8 cellular contexts compared by ENCODE assay signal in the genomic region with DNA sequence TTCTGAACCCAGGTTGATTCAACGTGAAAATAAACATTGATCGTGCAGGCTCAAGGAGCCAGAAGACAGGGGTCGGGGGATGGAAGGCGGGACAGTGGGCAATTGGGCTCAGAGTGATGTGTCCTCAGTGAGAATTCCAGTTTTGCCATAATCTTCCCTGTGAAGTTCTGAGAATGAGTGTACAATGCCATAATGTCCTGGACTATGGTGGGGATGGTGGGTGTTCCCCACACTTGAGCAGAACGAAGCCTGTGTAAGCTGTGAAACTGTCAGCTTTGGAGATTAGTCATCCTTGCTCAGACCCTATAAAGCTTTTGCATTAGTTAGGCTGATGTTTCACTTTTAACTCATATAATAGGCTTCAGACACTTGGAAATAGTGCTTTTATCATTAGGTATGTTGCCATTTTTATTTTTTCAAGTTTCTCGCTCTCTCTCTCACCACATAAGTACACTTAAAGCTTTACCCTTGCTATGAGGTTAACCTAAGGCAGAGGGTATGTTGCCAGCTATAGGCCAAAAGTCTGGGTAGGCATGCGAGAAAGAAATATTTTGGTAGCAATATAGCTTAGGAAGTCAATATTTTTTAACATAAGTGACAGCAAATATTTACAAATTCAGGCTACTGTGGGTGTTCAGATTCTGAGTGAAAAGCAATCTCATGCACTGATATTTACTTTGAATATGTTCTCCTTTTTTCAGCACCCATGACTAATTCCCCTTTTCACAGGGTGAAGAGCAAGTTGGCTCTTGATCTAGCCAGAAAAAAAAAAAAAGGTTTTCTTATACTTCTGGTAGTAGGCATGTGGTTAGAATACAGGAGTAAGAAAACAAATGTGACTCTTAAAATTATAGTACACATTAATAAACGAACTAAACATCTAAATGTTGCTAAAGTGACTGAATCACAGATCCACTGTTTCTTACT. TPM values are rescaled to one million over a fixed set of nuclear protein-coding genes. Genes with fewer than 3 reads are reported as not detected.
DNase-seq lines count a peak whose midpoint lies in the region; ATAC-seq and TF ChIP-seq lines count a peak whose summit lies in the region.

No MANE protein-coding gene starts in this region.

- H3K36me3 Mint-ChIP-seq in T-helper 2 cell treated with Interferon-gamma antibody and Interleukin-4, amounts not matched to agents 5 μg/mL and 100 μg/mL, for 36 hours (ENCODE audit: low read depth), result no peaks in the 10 kb centered on the region
- H3K36me3 Mint-ChIP-seq in natural killer cell, result no peaks in the 10 kb centered on the region

- peaks cover 6% of the 10 kb centered on the region for H3K9me3 Mint-ChIP-seq in T-helper 2 cell treated with Interferon-gamma antibody and Interleukin-4, amounts not matched to agents 5 μg/mL and 100 μg/mL, for 36 hours
- no peaks in the 10 kb centered on the region for H3K9me3 Mint-ChIP-seq in natural killer cell

- peaks cover 38% of the 10 kb centered on the region for H3K4me1 Mint-ChIP-seq in T-helper 2 cell treated with Interferon-gamma antibody and Interleukin-4, amounts not matched to agents 5 μg/mL and 100 μg/mL, for 36 hours (ENCODE audit: low read depth)
- peaks cover 67 to 68% of the 10 kb centered on the region in 2 donors for H3K4me1 Mint-ChIP-seq in natural killer cell

- H3K4me3 Mint-ChIP-seq in T-helper 2 cell treated with Interferon-gamma antibody and Interleukin-4, amounts not matched to agents 5 μg/mL and 100 μg/mL, for 36 hours, result peak overlapping the region; percentile 58
- H3K4me3 Mint-ChIP-seq in natural killer cell, result peak overlapping the region; percentile 68

- no peak for TF ChIP-seq CTCF in natural killer cell (IDR thresholded peaks at IDR 0.05)

- CTCF ChIA-PET in HEK293T (lab: Yijun Ruan, JAX), result interaction anchor here (1.0 kb wide), 1 partner anchor 210 kb away, joined by 3 read pairs; no protein-coding TSS in a partner anchor

- intact Hi-C loops in natural killer cell (cut with micrococcal nuclease), result loop anchor here (1.0 to 5.0 kb wide), 6 partner anchors 8 to 47 kb away; partner anchors contain the start of gene CDC42EP3

- peak; percentile 29 for DNase-seq in stimulated activated naive CD4-positive, alpha-beta T cell treated with Interleukin-2 at 50 U/mL for 16 hours (lab: John Stamatoyannopoulos, UW)
- no peak for DNase-seq in stimulated activated naive CD4-positive, alpha-beta T cell (lab: John Stamatoyannopoulos, UW)
- peak; percentile 29 for DNase-seq in T-helper 2 cell treated with Interferon-gamma antibody and Interleukin-4, amounts not matched to agents 5 μg/mL and 100 μg/mL, for 36 hours (ENCODE audit: low spot score)
- DNase-seq in natural killer cell (no peak), HEK293T (ENCODE audit: extremely low spot score) (no peak), retina (no peak), NCI-H748 (lab: John Stamatoyannopoulos, UW; ENCODE audit: unreplicated experiment) (no peak)

- peaks cover 3% of the 10 kb centered on the region for H3K27me3 Mint-ChIP-seq in T-helper 2 cell treated with Interferon-gamma antibody and Interleukin-4, amounts not matched to agents 5 μg/mL and 100 μg/mL, for 36 hours (ENCODE audit: low read depth)
- H3K27me3 Mint-ChIP-seq in natural killer cell (ENCODE audit: low read depth in 2 of 2), result no peaks in the 10 kb centered on the region

- POLR2A ChIA-PET in HEK293T (lab: Yijun Ruan, JAX), result no interaction called here

- peak; percentile 90 for ATAC-seq in HG02885 (IDR thresholded peaks at IDR 0.05; ENCODE audit: poor library complexity, unreplicated experiment)
- ATAC-seq in natural killer cell, result peak; percentile 83 to 90 (median 83)

- H3K27ac Mint-ChIP-seq in T-helper 2 cell treated with Interferon-gamma antibody and Interleukin-4, amounts not matched to agents 5 μg/mL and 100 μg/mL, for 36 hours, result peak overlapping the region; percentile 76
- H3K27ac Mint-ChIP-seq in natural killer cell, result peak overlapping the region; percentile 90 to 92

TF ChIP-seq in HEK293T, 16 proteins besides CTCF, POLR2A, EP300 and RAD21:
- no peak for TF ChIP-seq L3MBTL2 (conservative IDR thresholded peaks at IDR 0.05)
- TF ChIP-seq TARDBP (IDR thresholded peaks at IDR 0.05), result no peak
- no peak for TF ChIP-seq ZNF384 (IDR thresholded peaks at IDR 0.05)
- TF ChIP-seq FOXM1 (IDR thresholded peaks at IDR 0.05; ENCODE audit: borderline replicate concordance), result no peak
- TF ChIP-seq LEF1 (IDR thresholded peaks at IDR 0.05; ENCODE audit: borderline replicate concordance), result no peak
- TF ChIP-seq SP1 (IDR thresholded peaks at IDR 0.05), result no peak
- no peak for TF ChIP-seq CTBP1 (IDR thresholded peaks at IDR 0.05; ENCODE audit: borderline replicate concordance)
- no peak for TF ChIP-seq NFRKB (IDR thresholded peaks at IDR 0.05)
- TF ChIP-seq FOXK2 (IDR thresholded peaks at IDR 0.05), result no peak
- no peak for TF ChIP-seq PKNOX1 (IDR thresholded peaks at IDR 0.05)
- TF ChIP-seq HDGF (IDR thresholded peaks at IDR 0.05; ENCODE audit: borderline replicate concordance), result no peak
- no peak for TF ChIP-seq ELF4 (IDR thresholded peaks at IDR 0.05)
- TF ChIP-seq ARNT (IDR thresholded peaks at IDR 0.05), result no peak

RNA-seq across cellular contexts. Expression of gene CDC42EP3, which starts 47.2 kb away (rescaled TPM):
- total RNA-seq in natural killer cell, result 100 to 1,000 TPM in 1 of 3 donors, 10 to 100 TPM in 2; 73.9 to 105 (median 84.6) TPM

Comparison
In these comparisons a context has a peak if more than half of its experiments do, and no peak if none do; other contexts are left out.
1. DNase-seq: peak in stimulated activated naive CD4-positive, alpha-beta T cell treated with Interleukin-2 at 50 U/mL for 16 hours (single experiment) and T-helper 2 cell treated with Interferon-gamma antibody and Interleukin-4, amounts not matched to agents 5 μg/mL and 100 μg/mL, for 36 hours (single experiment); none in stimulated activated naive CD4-positive, alpha-beta T cell (0 of 6), natural killer cell (single experiment), HEK293T (single experiment), retina (single experiment) and NCI-H748 (single experiment).